Comparison of ENCODE assay signal across 19 cellular contexts in the genomic region with DNA sequence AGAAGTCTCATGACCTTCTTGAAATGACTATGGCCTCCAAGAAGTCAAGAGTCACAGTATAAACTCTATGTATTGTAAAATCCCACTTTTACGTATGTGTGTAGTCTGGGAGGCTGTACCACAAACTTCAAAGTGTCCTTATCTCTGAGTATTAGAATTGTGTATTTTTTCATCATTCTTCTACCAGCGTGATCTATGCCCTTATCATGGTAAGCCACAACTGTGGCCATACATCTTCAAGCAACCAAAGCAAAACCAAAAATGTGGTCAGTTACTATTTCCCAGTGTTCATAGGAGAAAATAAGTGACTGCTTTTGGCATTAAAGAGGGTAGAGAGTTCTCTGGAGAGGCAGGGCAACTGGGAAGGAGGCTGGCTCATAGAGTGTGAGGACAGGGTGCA. TPM values are rescaled to one million over a fixed set of nuclear protein-coding genes. Genes with fewer than 3 reads are reported as not detected.
DNase-seq lines count a peak whose midpoint lies in the region; ATAC-seq and TF ChIP-seq lines count a peak whose summit lies in the region.
"Had no signal": no experiment of that assay in that cellular context is flagged by ENCODE, and none has a peak within 500 bp of the region (broad histone marks: within the 10 kb centered on the region; RNA-seq: fewer than 3 reads in every experiment).

No MANE protein-coding gene starts in this region.

- dilution Hi-C loops in mammary epithelial cell (cut with HindIII; ENCODE audit: low sequenced_read_pairs), result no loop called here

- H3K4me1 Mint-ChIP-seq in MCF 10A (ENCODE audit: insufficient read depth, unreplicated experiment) (peaks cover 15% of the 10 kb centered on the region), mesothelial cell of epicardium (peaks cover 53% of the 10 kb centered on the region)
- H3K4me1 Mint-ChIP-seq: B cell had no signal

- H3K4me3 ChIP-seq in mammary epithelial cell (replicated peaks in 1 of 3; ENCODE audit: insufficient read depth in 1 of 3, low read depth in 2 of 3, low read length in 3 of 3), result no peak overlapping the region
- no peak overlapping the region for H3K4me3 ChIP-seq in dorsolateral prefrontal cortex
- H3K4me3 ChIP-seq in tibial artery, result no peak overlapping the region
- H3K4me3 ChIP-seq in brain microvascular endothelial cell (ENCODE audit: low read depth, low read length), result no peak overlapping the region

- BruUV-seq in MCF 10A (replicated peaks; lab: Mats Ljungman, UMichigan) (no TSS peak), mammary epithelial cell (replicated peaks; lab: Mats Ljungman, UMichigan) (no TSS peak)

- no peak overlapping the region for H3K9ac ChIP-seq in mammary epithelial cell (ENCODE audit: insufficient read depth, low read length)

- H4K20me1 ChIP-seq in mammary epithelial cell (ENCODE audit: insufficient read depth, low read length), result no peaks in the 10 kb centered on the region

- no peak for DNase-seq in MCF 10A (ENCODE audit: unreplicated experiment)
- DNase-seq in mammary epithelial cell, result no peak
- no peak for DNase-seq in dorsolateral prefrontal cortex
- no peak for DNase-seq in mesothelial cell of epicardium (ENCODE audit: low spot score in 2 of 2, unreplicated experiment in 2 of 2)
- DNase-seq in tibial artery, result no peak
- DNase-seq in superior temporal gyrus (ENCODE audit: extremely low spot score), result no peak
- no peak for DNase-seq in brain microvascular endothelial cell
- DNase-seq: CD4-positive, CD25-positive, alpha-beta regulatory T cell; DMS53; H9; IMR-90; MV-4-11; NCI-H1417 treated with DMSO at 0.1 percent for 48 hours; NCI-H2029; NCI-H510A; NCI-H774 had no signal

- 100% methylated on average over 2 of the region's 2 CpGs for WGBS in mammary epithelial cell (ENCODE audit: low coverage, missing lambda C conversion rate)

- H3K4me2 ChIP-seq in mammary epithelial cell (ENCODE audit: insufficient read depth, low read depth, low read length), result no peak overlapping the region

- no peaks in the 10 kb centered on the region for H3K79me2 ChIP-seq in mammary epithelial cell (ENCODE audit: insufficient read depth, low read length)

- intact Hi-C loops in MCF 10A (cut with micrococcal nuclease), result loop anchor here (2.0 to 10.0 kb wide), 2 partner anchors 81 to 731 kb away; partner anchors contain the start of genes CHST3 and SLC29A3
- intact Hi-C loops in mammary epithelial cell (cut with micrococcal nuclease), result loop anchor here (2.0 to 5.0 kb wide), 2 partner anchors 208 to 731 kb away; no protein-coding TSS in a partner anchor
- intact Hi-C loops in dorsolateral prefrontal cortex (cut with DNase I), result loop anchor here (2.0 to 10.0 kb wide), 5 partner anchors 65 to 731 kb away; partner anchors contain the start of gene SLC29A3 (in 1 of the 2)
- intact Hi-C loops in tibial artery (cut with DNase I; ENCODE audit: low total_unique reads), result loop anchor here (2.0 kb wide), 1 partner anchor 291 kb away; no protein-coding TSS in a partner anchor

- H3K36me3 Mint-ChIP-seq in MCF 10A (ENCODE audit: insufficient read depth, unreplicated experiment) (peaks cover 4% of the 10 kb centered on the region), mesothelial cell of epicardium (no peaks in the 10 kb centered on the region)
- H3K36me3 Mint-ChIP-seq: CD4-positive, CD25-positive, alpha-beta regulatory T cell had no signal

- no peak overlapping the region for H3K27ac ChIP-seq in mammary epithelial cell (ENCODE audit: insufficient read depth, low read depth, low read length)
- peak overlapping the region in 58 of 59 donors; percentile 28 to 99 (median 93) for H3K27ac ChIP-seq in dorsolateral prefrontal cortex
- peak overlapping the region; percentile 71 to 87 for H3K27ac ChIP-seq in tibial artery
- no peak overlapping the region for H3K27ac ChIP-seq in brain microvascular endothelial cell
- H3K27ac ChIP-seq: 22Rv1 had no signal

- H3K27ac Mint-ChIP-seq in MCF 10A (ENCODE audit: low read depth, unreplicated experiment) (peak overlapping the region; percentile 78), mesothelial cell of epicardium (peak overlapping the region; percentile 23)
- H3K27ac Mint-ChIP-seq: B cell had no signal

- POLR2A ChIA-PET in MCF 10A (lab: Yijun Ruan, JAX), result interaction anchor here (0.6 to 5.1 kb wide), 12 partner anchors 34 to 779 kb away, joined by 3 to 19 read pairs (median 5); partner anchors contain the start of gene CHST3

- H3K9me3 ChIP-seq in mammary epithelial cell (replicated peaks; ENCODE audit: insufficient read depth, low read length) (peaks cover 2% of the 10 kb centered on the region), tibial artery (no peaks in the 10 kb centered on the region)

- H3K27me3 Mint-ChIP-seq in MCF 10A (ENCODE audit: insufficient read depth, unreplicated experiment) (no peaks in the 10 kb centered on the region), mesothelial cell of epicardium (ENCODE audit: low read depth) (no peaks in the 10 kb centered on the region)
- H3K27me3 Mint-ChIP-seq: B cell had no signal

- H2AFZ ChIP-seq in mammary epithelial cell (ENCODE audit: low read depth, low read length), result no peak overlapping the region

- TF ChIP-seq CTCF in MCF 10A (IDR thresholded peaks at IDR 0.05; ENCODE audit: unreplicated experiment), result no peak
- no peak for TF ChIP-seq CTCF in mammary epithelial cell (conservative IDR thresholded peaks at IDR 0.05 in 1 of 2, IDR thresholded peaks at IDR 0.05 in 1 of 2; ENCODE audit: extremely low read depth in 1 of 2, insufficient read depth in 1 of 2, low read depth in 1 of 2, low read length in 2 of 2)
- no peak for TF ChIP-seq CTCF in dorsolateral prefrontal cortex (IDR thresholded peaks at IDR 0.05 in 54 of 56, conservative IDR thresholded peaks at IDR 0.05 in 2 of 56; ENCODE audit: low read depth in 1 of 56, partially characterized antibody in 56 of 56)
- TF ChIP-seq CTCF in mesothelial cell of epicardium (IDR thresholded peaks at IDR 0.05; ENCODE audit: unreplicated experiment), result no peak
- TF ChIP-seq CTCF in tibial artery (IDR thresholded peaks at IDR 0.05), result no peak
- TF ChIP-seq CTCF in brain microvascular endothelial cell (IDR thresholded peaks at IDR 0.05; ENCODE audit: low read depth, low read length, missing control alignments), result no peak

- CTCF ChIA-PET in MCF 10A (lab: Yijun Ruan, JAX) (interaction anchor here (0.8 to 7.7 kb wide), 10 partner anchors 16 to 296 kb away, joined by 3 to 61 read pairs (median 4); no protein-coding TSS in a partner anchor), mammary epithelial cell (lab: Charles Lee; ENCODE audit: low non-redundant PET) (no interaction called here)

- no peak for ATAC-seq in GM18511 (IDR thresholded peaks at IDR 0.05; ENCODE audit: unreplicated experiment)

- in situ Hi-C loops in mammary epithelial cell (cut with MboI; ENCODE audit: low sequenced_read_pairs in 2 of 2), result loop anchor here (5.0 to 10.0 kb wide), 4 partner anchors 83 to 169 kb away; partner anchors contain the start of genes ANAPC16 (in 1 of the 2), ASCC1 (in 1 of the 2) and CHST3 (in 1 of the 2)
- in situ Hi-C loops in brain microvascular endothelial cell (cut with HindIII; ENCODE audit: low pct_ligation_motif_present, low sequenced_read_pairs), result no loop called here

- peaks cover 17% of the 10 kb centered on the region for H3K4me1 ChIP-seq in mammary epithelial cell (ENCODE audit: insufficient read depth, low read length)
- H3K4me1 ChIP-seq in tibial artery, result peaks cover 0 to 15% (median 9%) of the 10 kb centered on the region in 4 donors

- H3K4me3 Mint-ChIP-seq in MCF 10A (ENCODE audit: unreplicated experiment) (no peak overlapping the region), mesothelial cell of epicardium (no peak overlapping the region)
- H3K4me3 Mint-ChIP-seq: B cell; CD4-positive, CD25-positive, alpha-beta regulatory T cell; H9 had no signal

- H3K36me3 ChIP-seq in mammary epithelial cell (ENCODE audit: insufficient read depth, low read length) (no peaks in the 10 kb centered on the region), tibial artery (no peaks in the 10 kb centered on the region), brain microvascular endothelial cell (replicated peaks) (no peaks in the 10 kb centered on the region)

- H3K27me3 ChIP-seq in mammary epithelial cell (ENCODE audit: insufficient read depth, low read length), result no peaks in the 10 kb centered on the region
- no peaks in the 10 kb centered on the region for H3K27me3 ChIP-seq in dorsolateral prefrontal cortex
- H3K27me3 ChIP-seq in tibial artery, result no peaks in the 10 kb centered on the region
- H3K27me3 ChIP-seq in brain microvascular endothelial cell (replicated peaks), result no peaks in the 10 kb centered on the region

- H3K9me3 Mint-ChIP-seq in MCF 10A (ENCODE audit: unreplicated experiment) (no peaks in the 10 kb centered on the region), mesothelial cell of epicardium (peaks cover 11% of the 10 kb centered on the region)
- H3K9me3 Mint-ChIP-seq: CD4-positive, CD25-positive, alpha-beta regulatory T cell had no signal

RNA-seq across cellular contexts. Expression of gene SPOCK2, which starts 42.8 kb away (rescaled TPM):
- total RNA-seq in MCF 10A (2022) (1.2 and 1.3 TPM in 2 replicates), mammary epithelial cell (10 to 100 TPM in 1 of 2 donors, under 1 TPM in 1; 0.49 to 20.2 TPM), dorsolateral prefrontal cortex (100 to 1,000 TPM in 119 of 120 experiments, 10 to 100 TPM in 1; 94.6 to 335 (median 260) TPM), mesothelial cell of epicardium (26.7 to 32.4 TPM (median 28.5 TPM) in 3 replicates)
- polyA plus RNA-seq in mammary epithelial cell, result 0.10 TPM
- 0.62 TPM for polyA minus RNA-seq in mammary epithelial cell
- total RNA-seq: IMR-90 had no signal

Comparison
In these comparisons a context has a peak if more than half of its experiments do, and no peak if none do; other contexts are left out.
1. H3K27ac ChIP-seq: peak in dorsolateral prefrontal cortex (58 of 59) and tibial artery (2 of 2); none in mammary epithelial cell (single experiment) and brain microvascular endothelial cell (single experiment).